Comparison of ENCODE assay signal across 20 cellular contexts in genomic region chr9:9799287-9799686, GRCh38.
"Had no signal": no experiment of that assay in that cellular context is flagged by ENCODE, and none has a peak within 500 bp of the region (broad histone marks: within the 10 kb centered on the region; RNA-seq: fewer than 3 reads in every experiment).

No MANE protein-coding gene starts in this region.

- DNase-seq: effector CD4-positive, alpha-beta T cell; foreskin melanocyte; head of caudate nucleus; hippocampal formation; left colon; left ventricle myocardium superior; mesenchymal stem cell; naive B cell; retina; right lobe of liver; stimulated activated CD4-positive, alpha-beta T cell treated with anti-CD3 and anti-CD28 coated beads, Interleukin-15, amount 100 ng/mL, for 24 hours; stimulated activated CD4-positive, alpha-beta T cell treated with anti-CD3 and anti-CD28 coated beads, Interleukin-1b, Interleukin-23, amount 100 ng/mL, for 48 hours; stimulated activated naive CD4-positive, alpha-beta T cell; stomach; substantia nigra had no signal

- H3K4me3 ChIP-seq: coronary artery, lung, prostate gland, right lobe of liver, stomach, thoracic aorta had no signal

- H3K27me3 ChIP-seq: right lobe of liver, stomach had no signal

- ATAC-seq: left colon, left ventricle myocardium superior, right lobe of liver had no signal

- H3K27ac ChIP-seq: coronary artery, parathyroid adenoma, prostate gland, right lobe of liver, stomach, thoracic aorta had no signal

- H3K36me3 ChIP-seq: prostate gland, right lobe of liver, stomach, thoracic aorta had no signal

- H2AFZ ChIP-seq: parathyroid adenoma had no signal

- H3K9ac ChIP-seq: parathyroid adenoma had no signal

- H3K9me3 ChIP-seq: prostate gland, right lobe of liver, stomach, thoracic aorta had no signal

- H3K4me1 ChIP-seq: parathyroid adenoma, prostate gland, right lobe of liver, stomach had no signal

- H3K79me2 ChIP-seq: parathyroid adenoma had no signal
